Comparison of ENCODE assay signal across 13 cellular contexts in the genomic region with DNA sequence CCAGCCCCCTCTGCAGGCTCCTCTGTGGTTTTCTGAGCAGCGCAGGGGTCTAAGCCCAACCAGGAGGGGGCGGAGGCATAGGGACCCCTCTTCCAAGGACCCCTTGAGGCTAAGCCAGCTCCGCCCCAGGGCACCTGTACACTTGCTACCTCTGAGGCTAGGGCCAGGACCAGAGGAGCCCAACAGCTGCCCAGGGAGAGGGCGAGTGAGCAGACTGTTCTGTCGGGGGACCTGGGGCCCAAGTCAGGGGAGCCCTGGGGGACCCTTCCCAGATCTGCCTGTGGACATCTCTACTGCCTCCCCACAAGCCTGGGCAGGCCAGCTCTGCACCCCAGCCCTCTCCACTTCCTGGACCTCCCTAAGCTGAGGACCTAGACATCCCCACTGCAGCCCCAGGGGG. TPM values are rescaled to one million over a fixed set of nuclear protein-coding genes. Genes with fewer than 3 reads are reported as not detected.
DNase-seq lines count a peak whose midpoint lies in the region; ATAC-seq and TF ChIP-seq lines count a peak whose summit lies in the region.
"Had no signal": no experiment of that assay in that cellular context is flagged by ENCODE, and none has a peak within 500 bp of the region (broad histone marks: within the 10 kb centered on the region; RNA-seq: fewer than 3 reads in every experiment).

No MANE protein-coding gene starts in this region.

- H3K4me2 ChIP-seq in neural cell (ENCODE audit: low read length): peak overlapping the region; percentile 99

- H3K36me3 Mint-ChIP-seq in CD8-positive, alpha-beta T cell: no peaks in the 10 kb centered on the region
- no peaks in the 10 kb centered on the region for H3K36me3 Mint-ChIP-seq in chondrocyte (ENCODE audit: low read depth)

- POLR2A ChIA-PET in CD8-positive, alpha-beta T cell (lab: Charles Lee): no interaction called here

- CTCF ChIA-PET in CD8-positive, alpha-beta T cell (lab: Charles Lee): interaction anchor here (1.3 to 1.8 kb wide), 3 partner anchors 10 to 121 kb away, joined by 3 to 8 read pairs (median 6); no protein-coding TSS in a partner anchor

- H4K20me1 ChIP-seq in neural cell (ENCODE audit: insufficient read depth): no peaks in the 10 kb centered on the region

- H3K9me2 ChIP-seq in neural cell (ENCODE audit: insufficient read depth, low read length): no peaks in the 10 kb centered on the region

- no peak for DNase-seq in CD8-positive, alpha-beta T cell
- peak; percentile 88 for DNase-seq in chondrocyte (ENCODE audit: low spot score)
- DNase-seq in dermis blood vessel endothelial cell: no peak
- DNase-seq in RKO (ENCODE audit: low spot score): no peak
- DNase-seq: HFFc6, NCI-H187 treated with DMSO at 0.1 percent for 48 hours, NCI-H748 treated with DMSO at 0.1 percent for 48 hours, T-helper 9 cell had no signal

- no peak overlapping the region for H3K27ac ChIP-seq in CD8-positive, alpha-beta T cell (ENCODE audit: low read depth, low read length)
- H3K27ac ChIP-seq in HUES48 (ENCODE audit: low read depth, low read length): peak overlapping the region; percentile 1
- H3K27ac ChIP-seq in neural cell (ENCODE audit: low read length): peak overlapping the region; percentile 87
- H3K27ac ChIP-seq: psoas muscle, thoracic aorta had no signal

- no peak overlapping the region for H2AFZ ChIP-seq in neural cell (ENCODE audit: low read depth, low read length)

- no peaks in the 10 kb centered on the region for H3K9me3 ChIP-seq in CD8-positive, alpha-beta T cell (ENCODE audit: low read length)
- H3K9me3 ChIP-seq in HUES48 (ENCODE audit: control insufficient read depth, insufficient read depth, low read length) (no peaks in the 10 kb centered on the region), neural cell (ENCODE audit: low read length) (no peaks in the 10 kb centered on the region)
- H3K9me3 ChIP-seq: psoas muscle, thoracic aorta had no signal

- ATAC-seq in CD8-positive, alpha-beta T cell: no peak
- ATAC-seq in GM19455 (IDR thresholded peaks at IDR 0.05; ENCODE audit: unreplicated experiment): no peak
- ATAC-seq: psoas muscle had no signal

- H3K9me3 Mint-ChIP-seq in CD8-positive, alpha-beta T cell: no peaks in the 10 kb centered on the region
- no peaks in the 10 kb centered on the region for H3K9me3 Mint-ChIP-seq in chondrocyte (ENCODE audit: low read depth)

- peaks cover 11% of the 10 kb centered on the region for H3K4me1 ChIP-seq in CD8-positive, alpha-beta T cell (ENCODE audit: insufficient read depth, low read length)
- peaks cover 14% of the 10 kb centered on the region for H3K4me1 ChIP-seq in HUES48 (ENCODE audit: control insufficient read depth, insufficient read depth, low read length)
- H3K4me1 ChIP-seq: psoas muscle had no signal

- peaks cover 13% of the 10 kb centered on the region for H3K4me1 Mint-ChIP-seq in CD8-positive, alpha-beta T cell (ENCODE audit: low read depth)
- H3K4me1 Mint-ChIP-seq in chondrocyte (ENCODE audit: low read depth): peaks cover 20% of the 10 kb centered on the region

- H3K27ac Mint-ChIP-seq in CD8-positive, alpha-beta T cell: no peak overlapping the region
- no peak overlapping the region for H3K27ac Mint-ChIP-seq in chondrocyte (ENCODE audit: unreplicated experiment)
- H3K27ac Mint-ChIP-seq: HFFc6 had no signal

- peaks cover 16% of the 10 kb centered on the region for H3K79me2 ChIP-seq in neural cell (replicated peaks; ENCODE audit: insufficient read depth, low read length)

- no peak for TF ChIP-seq EP300 in neural cell (conservative IDR thresholded peaks at IDR 0.05; ENCODE audit: poor library complexity, severe bottlenecking)

- H3K9ac ChIP-seq in HUES48 (ENCODE audit: low read depth, low read length) (no peak overlapping the region), neural cell (ENCODE audit: low read length) (peak overlapping the region; percentile 95)

- H3K4me3 Mint-ChIP-seq in CD8-positive, alpha-beta T cell: peak overlapping the region; percentile 32
- peak overlapping the region; percentile 71 for H3K4me3 Mint-ChIP-seq in chondrocyte (ENCODE audit: unreplicated experiment)

- no peaks in the 10 kb centered on the region for H3K36me3 ChIP-seq in CD8-positive, alpha-beta T cell (ENCODE audit: insufficient read depth, low read length)
- H3K36me3 ChIP-seq in HUES48 (ENCODE audit: control insufficient read depth, insufficient read depth, low read length) (peaks cover 38% of the 10 kb centered on the region), neural cell (ENCODE audit: insufficient read depth, low read length) (peaks cover 7% of the 10 kb centered on the region)
- H3K36me3 ChIP-seq: thoracic aorta had no signal

- no peaks in the 10 kb centered on the region for H3F3A ChIP-seq in neural cell (ENCODE audit: insufficient read depth, low read length, poor library complexity, severe bottlenecking)

- H3K4me3 ChIP-seq in CD8-positive, alpha-beta T cell (ENCODE audit: low read depth, low read length): no peak overlapping the region
- H3K4me3 ChIP-seq in HUES48 (ENCODE audit: low read depth, low read length): no peak overlapping the region
- peak overlapping the region; percentile 90 for H3K4me3 ChIP-seq in neural cell (ENCODE audit: low read length)
- H3K4me3 ChIP-seq: psoas muscle, thoracic aorta had no signal

- TF ChIP-seq RAD21 in neural cell (conservative IDR thresholded peaks at IDR 0.05): no peak

- H3K27me3 Mint-ChIP-seq in CD8-positive, alpha-beta T cell (ENCODE audit: low read depth): peaks cover 32% of the 10 kb centered on the region
- peaks cover 4% of the 10 kb centered on the region for H3K27me3 Mint-ChIP-seq in chondrocyte (ENCODE audit: low read depth)

- intact Hi-C loops in CD8-positive, alpha-beta T cell (cut with DNase I, micrococcal nuclease): no loop called here

- peaks cover 17% of the 10 kb centered on the region for H3K27me3 ChIP-seq in CD8-positive, alpha-beta T cell (ENCODE audit: insufficient read depth, low read length)
- H3K27me3 ChIP-seq in HUES48 (ENCODE audit: control insufficient read depth, insufficient read depth, low read length) (no peaks in the 10 kb centered on the region), neural cell (ENCODE audit: insufficient read depth, low read depth, low read length) (no peaks in the 10 kb centered on the region)

- no peak for TF ChIP-seq CTCF in CD8-positive, alpha-beta T cell (IDR thresholded peaks at IDR 0.05)
- TF ChIP-seq CTCF in chondrocyte (IDR thresholded peaks at IDR 0.05): no peak
- TF ChIP-seq CTCF in neural cell (IDR thresholded peaks at IDR 0.05; ENCODE audit: poor library complexity, severe bottlenecking): no peak

TF ChIP-seq in neural cell, 6 proteins besides CTCF, POLR2A, EP300 and RAD21:
- TF ChIP-seq POLR2AphosphoS5 (IDR thresholded peaks at IDR 0.05) (no peak), MXI1 (conservative IDR thresholded peaks at IDR 0.05; ENCODE audit: poor library complexity, severe bottlenecking) (no peak), EZH2 (IDR thresholded peaks at IDR 0.05; ENCODE audit: borderline replicate concordance, insufficient read depth, low read length, poor library complexity, severe bottlenecking) (no peak), SMC3 (conservative IDR thresholded peaks at IDR 0.05; ENCODE audit: poor library complexity) (no peak), TAF1 (IDR thresholded peaks at IDR 0.05; ENCODE audit: low read depth) (no peak)
- TF ChIP-seq, protein P1, sequence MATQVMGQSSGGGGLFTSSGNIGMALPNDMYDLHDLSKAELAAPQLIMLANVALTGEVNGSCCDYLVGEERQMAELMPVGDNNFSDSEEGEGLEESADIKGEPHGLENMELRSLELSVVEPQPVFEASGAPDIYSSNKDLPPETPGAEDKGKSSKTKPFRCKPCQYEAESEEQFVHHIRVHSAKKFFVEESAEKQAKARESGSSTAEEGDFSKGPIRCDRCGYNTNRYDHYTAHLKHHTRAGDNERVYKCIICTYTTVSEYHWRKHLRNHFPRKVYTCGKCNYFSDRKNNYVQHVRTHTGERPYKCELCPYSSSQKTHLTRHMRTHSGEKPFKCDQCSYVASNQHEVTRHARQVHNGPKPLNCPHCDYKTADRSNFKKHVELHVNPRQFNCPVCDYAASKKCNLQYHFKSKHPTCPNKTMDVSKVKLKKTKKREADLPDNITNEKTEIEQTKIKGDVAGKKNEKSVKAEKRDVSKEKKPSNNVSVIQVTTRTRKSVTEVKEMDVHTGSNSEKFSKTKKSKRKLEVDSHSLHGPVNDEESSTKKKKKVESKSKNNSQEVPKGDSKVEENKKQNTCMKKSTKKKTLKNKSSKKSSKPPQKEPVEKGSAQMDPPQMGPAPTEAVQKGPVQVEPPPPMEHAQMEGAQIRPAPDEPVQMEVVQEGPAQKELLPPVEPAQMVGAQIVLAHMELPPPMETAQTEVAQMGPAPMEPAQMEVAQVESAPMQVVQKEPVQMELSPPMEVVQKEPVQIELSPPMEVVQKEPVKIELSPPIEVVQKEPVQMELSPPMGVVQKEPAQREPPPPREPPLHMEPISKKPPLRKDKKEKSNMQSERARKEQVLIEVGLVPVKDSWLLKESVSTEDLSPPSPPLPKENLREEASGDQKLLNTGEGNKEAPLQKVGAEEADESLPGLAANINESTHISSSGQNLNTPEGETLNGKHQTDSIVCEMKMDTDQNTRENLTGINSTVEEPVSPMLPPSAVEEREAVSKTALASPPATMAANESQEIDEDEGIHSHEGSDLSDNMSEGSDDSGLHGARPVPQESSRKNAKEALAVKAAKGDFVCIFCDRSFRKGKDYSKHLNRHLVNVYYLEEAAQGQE (IDR thresholded peaks at IDR 0.05; ENCODE audit: borderline replicate concordance): no peak

RNA-seq across cellular contexts. Expression of a gene that starts 1.8 kb away (rescaled TPM):
- under 1 TPM; 0.44 to 0.84 TPM for total RNA-seq in CD8-positive, alpha-beta T cell
- total RNA-seq in chondrocyte (37.0 to 39.1 TPM (median 37.2 TPM) in 3 replicates), dermis blood vessel endothelial cell (0.42 and 5.6 TPM in 2 replicates)
- polyA plus RNA-seq in neural cell: 440 and 478 TPM in 2 replicates
- 139 and 140 TPM in 2 replicates for polyA minus RNA-seq in neural cell

RNA-seq across cellular contexts. Expression of a gene that starts 23.0 kb away (rescaled TPM):
- under 1 TPM in 1 of 2 experiments, not detected in 1; 0.62 TPM for total RNA-seq in CD8-positive, alpha-beta T cell
- total RNA-seq in chondrocyte: 0.56 to 0.92 TPM (median 0.85 TPM) in 3 replicates
- polyA plus RNA-seq in neural cell: not detected in 2 replicates
- polyA minus RNA-seq in neural cell: not detected in 2 replicates
- 0.09 and 0.68 TPM in 2 replicates for total RNA-seq in dermis blood vessel endothelial cell

RNA-seq across cellular contexts. Expression of a gene that starts 43.7 kb away (rescaled TPM):
- total RNA-seq in CD8-positive, alpha-beta T cell: 100 to 1,000 TPM; 270 to 294 TPM
- total RNA-seq in chondrocyte: 12.3 to 26.6 TPM (median 25.9 TPM) in 3 replicates
- polyA plus RNA-seq in neural cell: 1.6 and 5.6 TPM in 2 replicates
- 0.97 TPM in 1 of 2 replicates, not detected in the other for polyA minus RNA-seq in neural cell
- total RNA-seq in dermis blood vessel endothelial cell: 43.2 and 52.2 TPM in 2 replicates

RNA-seq across cellular contexts. Expression of a gene that starts 50.4 kb away (rescaled TPM):
- 1 to 10 TPM; 6.3 to 7.1 TPM for total RNA-seq in CD8-positive, alpha-beta T cell
- 377 to 394 TPM (median 392 TPM) in 3 replicates for total RNA-seq in chondrocyte
- polyA plus RNA-seq in neural cell: not detected in 2 replicates
- polyA minus RNA-seq in neural cell: not detected in 2 replicates
- 41.4 and 80.2 TPM in 2 replicates for total RNA-seq in dermis blood vessel endothelial cell

RNA-seq across cellular contexts. Expression of a gene that starts 57.2 kb away (rescaled TPM):
- total RNA-seq in CD8-positive, alpha-beta T cell: 100 to 1,000 TPM; 223 to 251 TPM
- 1.0 to 3.3 TPM (median 1.6 TPM) in 3 replicates for total RNA-seq in chondrocyte
- 0.35 TPM in 1 of 2 replicates, not detected in the other for polyA plus RNA-seq in neural cell
- not detected in 2 replicates for polyA minus RNA-seq in neural cell
- 0.37 and 3.4 TPM in 2 replicates for total RNA-seq in dermis blood vessel endothelial cell
